Comparison of ENCODE assay signal across 31 cellular contexts in the genomic region with DNA sequence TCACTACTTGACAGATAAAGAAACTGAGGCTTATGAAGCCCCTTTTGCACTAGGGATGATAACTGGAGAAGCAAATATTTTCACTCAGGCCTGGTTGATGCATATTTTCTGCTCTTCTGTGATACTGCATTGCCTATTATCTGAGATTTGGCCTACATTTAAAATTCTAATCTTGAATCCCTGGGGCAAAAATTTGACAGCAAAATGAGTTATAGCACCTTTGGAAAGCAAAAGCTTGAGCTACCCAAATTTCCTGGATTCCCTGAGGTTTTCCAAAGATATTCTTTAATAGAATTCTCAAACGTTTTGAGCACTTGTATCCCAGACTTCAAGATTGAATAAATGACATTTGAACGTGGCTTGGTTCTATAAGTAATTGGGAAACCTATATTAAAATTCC.
"Had no signal": no experiment of that assay in that cellular context is flagged by ENCODE, and none has a peak within 500 bp of the region (broad histone marks: within the 10 kb centered on the region; RNA-seq: fewer than 3 reads in every experiment).

No MANE protein-coding gene starts in this region.

- H3K27ac Mint-ChIP-seq: activated B cell treated with CpG ODN at 0.5 μM for 24 hours; activated CD4-positive, alpha-beta memory T cell treated with anti-CD3 and anti-CD28 coated beads for 36 hours; activated CD4-positive, alpha-beta T cell treated with anti-CD3 and anti-CD28 coated beads, Interleukin-2, amount 10 ng/mL, durations not matched to agents 24 days and 14 days; activated CD8-positive, alpha-beta T cell treated with anti-CD3 and anti-CD28 coated beads for 36 hours; activated naive CD4-positive, alpha-beta T cell treated with anti-CD3 and anti-CD28 coated beads, Interleukin-2, amount 50 U/mL, for 72 hours; activated naive CD8-positive, alpha-beta T cell treated with anti-CD3 and anti-CD28 coated beads for 36 hours; activated T-cell treated with anti-CD3 and anti-CD28 coated beads, Interleukin-2, amount 50 U/mL, for 72 hours; activated T-helper 1 cell treated with anti-CD3 and anti-CD28 coated beads, Interleukin-12 subunit alpha, Interleukin-12 subunit beta, Interleukin-2, Interleukin-4 antibody, amounts not matched to agents 30 ng/mL and 10 ng/mL and 1 ng/mL, durations not matched to agents 14 hours and 24 hours and 36 hours; activated T-helper 17 cell treated with anti-CD3 and anti-CD28 coated beads, Interleukin-2, amount 50 U/mL, for 72 hours; T-helper 1 cell treated with Interleukin-12 subunit alpha and Interleukin-12 subunit beta and Interleukin-4 antibody, amounts not matched to agents 30 μg/mL and 1 μg/mL, for 36 hours; T-helper 2 cell treated with Interferon-gamma antibody and Interleukin-4, amounts not matched to agents 5 μg/mL and 100 μg/mL, for 36 hours had no signal

- H3K4me3 ChIP-seq: adrenal gland, body of pancreas, breast epithelium had no signal

- H3K4me1 ChIP-seq: adrenal gland, body of pancreas, breast epithelium had no signal

- H3K4me3 Mint-ChIP-seq: activated B cell treated with CpG ODN at 0.5 μM for 24 hours; activated CD4-positive, alpha-beta memory T cell treated with anti-CD3 and anti-CD28 coated beads for 36 hours; activated CD4-positive, alpha-beta T cell treated with anti-CD3 and anti-CD28 coated beads, Interleukin-2, amount 10 ng/mL, durations not matched to agents 24 days and 14 days; activated CD8-positive, alpha-beta T cell treated with anti-CD3 and anti-CD28 coated beads for 36 hours; activated naive CD8-positive, alpha-beta T cell treated with anti-CD3 and anti-CD28 coated beads for 36 hours; activated T-cell treated with anti-CD3 and anti-CD28 coated beads, Interleukin-2, amount 50 U/mL, for 4 hours; activated T-cell treated with anti-CD3 and anti-CD28 coated beads, Interleukin-2, amount 50 U/mL, for 72 hours; activated T-helper 1 cell treated with anti-CD3 and anti-CD28 coated beads, Interleukin-12 subunit alpha, Interleukin-12 subunit beta, Interleukin-2, Interleukin-4 antibody, amounts not matched to agents 30 ng/mL and 10 ng/mL and 1 ng/mL, durations not matched to agents 14 hours and 24 hours and 36 hours; activated T-helper 17 cell treated with anti-CD3 and anti-CD28 coated beads, Interleukin-2, amount 50 U/mL, for 72 hours; T-helper 1 cell treated with Interleukin-12 subunit alpha and Interleukin-12 subunit beta and Interleukin-4 antibody, amounts not matched to agents 30 μg/mL and 1 μg/mL, for 36 hours; T-helper 2 cell treated with Interferon-gamma antibody and Interleukin-4, amounts not matched to agents 5 μg/mL and 100 μg/mL, for 36 hours had no signal

- H3K27ac ChIP-seq: adrenal gland, body of pancreas, brain microvascular endothelial cell, breast epithelium had no signal

- H3K9me3 ChIP-seq: adrenal gland, body of pancreas, breast epithelium had no signal

- DNase-seq: activated B cell treated with CpG ODN at 0.5 μM for 24 hours; activated CD4-positive, alpha-beta memory T cell treated with anti-CD3 and anti-CD28 coated beads for 36 hours; activated CD4-positive, alpha-beta T cell treated with anti-CD3 and anti-CD28 coated beads for 4 hours; activated CD4-positive, alpha-beta T cell treated with anti-CD3 and anti-CD28 coated beads, Interleukin-2, amount 10 ng/mL, durations not matched to agents 24 days and 14 days; activated CD4-positive, alpha-beta T cell treated with anti-CD3 and anti-CD28 coated beads, Interleukin-2, amount 50 U/mL, for 1 hour; activated CD4-positive, alpha-beta T cell treated with anti-CD3 and anti-CD28 coated beads, Interleukin-2, amount 50 U/mL, for 4 hours; activated CD4-positive, CD25-positive, alpha-beta regulatory T cell treated with anti-CD3 and anti-CD28 coated beads, Interleukin-2, amount 50 U/mL, for 72 hours; activated CD8-positive, alpha-beta memory T cell treated with anti-CD3 and anti-CD28 coated beads, Interleukin-2, amount 50 U/mL, for 4 hours; activated CD8-positive, alpha-beta T cell treated with anti-CD3 and anti-CD28 coated beads for 36 hours; activated effector memory CD4-positive, alpha-beta T cell treated with anti-CD3 and anti-CD28 coated beads, Interleukin-2, amount 50 U/mL, for 16 hours; activated naive CD4-positive, alpha-beta T cell treated with anti-CD3 and anti-CD28 coated beads, Interleukin-2, amount 50 U/mL, for 16 hours; activated naive CD4-positive, alpha-beta T cell treated with Interleukin-2 at 50 U/mL for 16 hours; activated naive CD8-positive, alpha-beta T cell treated with anti-CD3 and anti-CD28 coated beads for 36 hours; activated T-cell treated with anti-CD3 and anti-CD28 coated beads for 4 hours; activated T-cell treated with anti-CD3 and anti-CD28 coated beads, Interleukin-2, amount 50 U/mL, for 1 hour; activated T-cell treated with anti-CD3 and anti-CD28 coated beads, Interleukin-2, amount 50 U/mL, for 4 hours; activated T-cell treated with anti-CD3 and anti-CD28 coated beads, Interleukin-2, amount 50 U/mL, for 72 hours; adrenal gland; amniotic stem cell; aorta; body of pancreas; brain microvascular endothelial cell; central memory CD4-positive, alpha-beta T cell; T-helper 2 cell; T-helper 9 cell had no signal

- H3K4me1 Mint-ChIP-seq: activated B cell treated with CpG ODN at 0.5 μM for 24 hours; activated CD4-positive, alpha-beta T cell treated with anti-CD3 and anti-CD28 coated beads, Interleukin-2, amount 10 ng/mL, durations not matched to agents 24 days and 14 days; activated naive CD8-positive, alpha-beta T cell treated with anti-CD3 and anti-CD28 coated beads for 36 hours; activated T-helper 17 cell treated with anti-CD3 and anti-CD28 coated beads, Interleukin-2, amount 50 U/mL, for 72 hours had no signal

- H3K36me3 Mint-ChIP-seq: activated CD4-positive, alpha-beta memory T cell treated with anti-CD3 and anti-CD28 coated beads for 36 hours; activated naive CD8-positive, alpha-beta T cell treated with anti-CD3 and anti-CD28 coated beads for 36 hours had no signal

- H3K36me3 ChIP-seq: adrenal gland, brain microvascular endothelial cell, breast epithelium had no signal

- H3K27me3 Mint-ChIP-seq: activated B cell treated with CpG ODN at 0.5 μM for 24 hours; activated CD4-positive, alpha-beta memory T cell treated with anti-CD3 and anti-CD28 coated beads for 36 hours; activated CD4-positive, alpha-beta T cell treated with anti-CD3 and anti-CD28 coated beads, Interleukin-2, amount 10 ng/mL, durations not matched to agents 24 days and 14 days; activated CD8-positive, alpha-beta T cell treated with anti-CD3 and anti-CD28 coated beads for 36 hours; activated naive CD8-positive, alpha-beta T cell treated with anti-CD3 and anti-CD28 coated beads for 36 hours; activated T-helper 17 cell treated with anti-CD3 and anti-CD28 coated beads, Interleukin-2, amount 50 U/mL, for 72 hours had no signal
